Comparison of ENCODE assay signal across 2 cellular contexts in genomic region chr3:138593488-138594149, GRCh38.
TF ChIP-seq lines count a peak whose summit lies in the region.

No MANE protein-coding gene starts in this region.

TF ChIP-seq in GM12878, 131 proteins besides CTCF, POLR2A, EP300 and RAD21:
- TF ChIP-seq CBX5 (IDR thresholded peaks at IDR 0.05; ENCODE audit: low read depth), result no peak
- TF ChIP-seq RB1 (IDR thresholded peaks at IDR 0.05; ENCODE audit: borderline replicate concordance), result 0 out of 2 replicates have a peak, but pooled peaks have one; percentile 17
- TF ChIP-seq STAT1 (conservative IDR thresholded peaks at IDR 0.05), result no peak

TF ChIP-seq in liver, 16 proteins besides CTCF, POLR2A, EP300 and RAD21:
- TF ChIP-seq HNF4G (IDR thresholded peaks at IDR 0.05), result no peak
- TF ChIP-seq GABPA (IDR thresholded peaks at IDR 0.05 in 1 of 2, conservative IDR thresholded peaks at IDR 0.05 in 1 of 2), result no peak
- no peak for TF ChIP-seq ATF3 (IDR thresholded peaks at IDR 0.05)
- peak; percentile 25 for TF ChIP-seq NR2F2 (IDR thresholded peaks at IDR 0.05)
- TF ChIP-seq HNF4A (conservative IDR thresholded peaks at IDR 0.05), result no peak
- no peak for TF ChIP-seq FOXA2 (IDR thresholded peaks at IDR 0.05)
- TF ChIP-seq SP1 (IDR thresholded peaks at IDR 0.05), result no peak
- TF ChIP-seq RXRA (IDR thresholded peaks at IDR 0.05), result no peak
- TF ChIP-seq TAF1 (conservative IDR thresholded peaks at IDR 0.05), result no peak
- peak; percentile 59 for TF ChIP-seq YY1 (IDR thresholded peaks at IDR 0.05)
- TF ChIP-seq FOXA1 (IDR thresholded peaks at IDR 0.05), result no peak
- no peak for TF ChIP-seq ZBTB33 (IDR thresholded peaks at IDR 0.05)
- TF ChIP-seq EGR1 (IDR thresholded peaks at IDR 0.05; ENCODE audit: low read depth in 2 of 2), result no peak
- TF ChIP-seq MAX (IDR thresholded peaks at IDR 0.05), result no peak
